In the genomic region with DNA sequence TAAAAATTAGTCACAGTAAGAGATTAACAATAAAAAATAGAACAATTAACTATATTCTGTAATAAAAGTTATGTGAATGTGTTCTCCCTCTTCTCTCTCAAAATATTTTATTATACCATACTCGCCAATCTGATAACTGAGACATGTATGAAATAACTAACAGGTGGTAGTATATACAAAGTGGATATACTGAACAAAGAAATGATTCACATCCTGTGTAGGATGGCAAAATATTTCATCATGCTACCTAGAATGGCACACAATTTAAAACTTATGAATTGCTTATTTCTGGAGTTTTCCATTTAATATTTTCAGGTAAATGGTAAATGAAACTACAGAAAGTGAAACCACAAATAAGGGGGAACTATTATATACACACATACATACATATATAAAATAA, we compare ENCODE assay signal across 17 cellular contexts.
"Had no signal": no experiment of that assay in that cellular context is flagged by ENCODE, and none has a peak within 500 bp of the region (broad histone marks: within the 10 kb centered on the region; RNA-seq: fewer than 3 reads in every experiment).

No MANE protein-coding gene starts in this region.

- H3K27me3 ChIP-seq: dorsolateral prefrontal cortex, gastroesophageal sphincter, heart left ventricle, tibial artery had no signal

- H3K9me3 ChIP-seq: gastroesophageal sphincter, heart left ventricle, tibial artery had no signal

- DNase-seq: activated CD8-positive, alpha-beta memory T cell treated with anti-CD3 and anti-CD28 coated beads for 24 hours; activated CD8-positive, alpha-beta memory T cell treated with anti-CD3 and anti-CD28 coated beads, Interleukin-2, amount 50 U/mL, for 48 hours; activated gamma-delta T cell; amniotic stem cell; caudate nucleus; dorsolateral prefrontal cortex; erythroblast; heart left ventricle; left ventricle myocardium superior; occipital lobe; retina; stimulated activated CD4-positive, alpha-beta T cell treated with anti-CD3 and anti-CD28 coated beads, Interleukin-2, amount 100 ng/mL, for 24 hours; stimulated activated naive CD8-positive, alpha-beta T cell treated with anti-CD3 and anti-CD28 coated beads, Interleukin-15, Interleukin-2, amounts not matched to agents 100 U/mL and 50 U/mL, for 24 hours; substantia nigra; tibial artery had no signal

- H3K4me3 ChIP-seq: dorsolateral prefrontal cortex, gastroesophageal sphincter, heart left ventricle, tibial artery had no signal

- ATAC-seq: activated CD4-positive, CD25-positive, alpha-beta regulatory T cell treated with anti-CD3 and anti-CD28 coated beads, Interleukin-2, amount 50 U/mL, for 24 hours; gastroesophageal sphincter; heart left ventricle; left ventricle myocardium superior; stimulated activated naive CD8-positive, alpha-beta T cell treated with anti-CD3 and anti-CD28 coated beads, Interleukin-15, Interleukin-2, amounts not matched to agents 100 U/mL and 50 U/mL, for 24 hours had no signal

- H3K27ac ChIP-seq: dorsolateral prefrontal cortex, gastroesophageal sphincter, heart left ventricle, tibial artery had no signal

- H3K36me3 ChIP-seq: gastroesophageal sphincter, heart left ventricle, tibial artery had no signal

- H3K4me1 ChIP-seq: gastroesophageal sphincter, heart left ventricle had no signal
